ENCODE assay signal across 1 cellular context in genomic region chr12:124544311-124544970, GRCh38.
A peak's percentile ranks its signal among the peaks of the same experiment; 100 is the strongest.
TF ChIP-seq lines count a peak whose summit lies in the region.

No MANE protein-coding gene starts in this region.

TF ChIP-seq in HEK293, 187 proteins besides CTCF, POLR2A, EP300 and RAD21 (continued from another document):
- TF ChIP-seq ZNF518A (tag by site-specific recombination; conservative IDR thresholded peaks at IDR 0.05; ENCODE audit: low read depth), result no peak
- TF ChIP-seq, protein P1, sequence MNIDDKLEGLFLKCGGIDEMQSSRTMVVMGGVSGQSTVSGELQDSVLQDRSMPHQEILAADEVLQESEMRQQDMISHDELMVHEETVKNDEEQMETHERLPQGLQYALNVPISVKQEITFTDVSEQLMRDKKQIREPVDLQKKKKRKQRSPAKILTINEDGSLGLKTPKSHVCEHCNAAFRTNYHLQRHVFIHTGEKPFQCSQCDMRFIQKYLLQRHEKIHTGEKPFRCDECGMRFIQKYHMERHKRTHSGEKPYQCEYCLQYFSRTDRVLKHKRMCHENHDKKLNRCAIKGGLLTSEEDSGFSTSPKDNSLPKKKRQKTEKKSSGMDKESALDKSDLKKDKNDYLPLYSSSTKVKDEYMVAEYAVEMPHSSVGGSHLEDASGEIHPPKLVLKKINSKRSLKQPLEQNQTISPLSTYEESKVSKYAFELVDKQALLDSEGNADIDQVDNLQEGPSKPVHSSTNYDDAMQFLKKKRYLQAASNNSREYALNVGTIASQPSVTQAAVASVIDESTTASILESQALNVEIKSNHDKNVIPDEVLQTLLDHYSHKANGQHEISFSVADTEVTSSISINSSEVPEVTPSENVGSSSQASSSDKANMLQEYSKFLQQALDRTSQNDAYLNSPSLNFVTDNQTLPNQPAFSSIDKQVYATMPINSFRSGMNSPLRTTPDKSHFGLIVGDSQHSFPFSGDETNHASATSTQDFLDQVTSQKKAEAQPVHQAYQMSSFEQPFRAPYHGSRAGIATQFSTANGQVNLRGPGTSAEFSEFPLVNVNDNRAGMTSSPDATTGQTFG (tag by site-specific recombination; IDR thresholded peaks at IDR 0.05; ENCODE audit: borderline replicate concordance), result no peak
- peak; percentile 86 for TF ChIP-seq ZFHX2 (tag by site-specific recombination; conservative IDR thresholded peaks at IDR 0.05)
- TF ChIP-seq ZFP69B (tag by site-specific recombination; IDR thresholded peaks at IDR 0.05), result no peak; the same call in 1 of the 2 replicates
- TF ChIP-seq ZIC2 (tag by site-specific recombination; IDR thresholded peaks at IDR 0.05), result peak; percentile 84
- TF ChIP-seq SP7 (tag by site-specific recombination; IDR thresholded peaks at IDR 0.05), result peak; percentile 59
- no peak for TF ChIP-seq KLF16 (tag by site-specific recombination; IDR thresholded peaks at IDR 0.05)
- peak; percentile 67 for TF ChIP-seq GLIS2 (tag by site-specific recombination; IDR thresholded peaks at IDR 0.05)
- TF ChIP-seq, protein P2, sequence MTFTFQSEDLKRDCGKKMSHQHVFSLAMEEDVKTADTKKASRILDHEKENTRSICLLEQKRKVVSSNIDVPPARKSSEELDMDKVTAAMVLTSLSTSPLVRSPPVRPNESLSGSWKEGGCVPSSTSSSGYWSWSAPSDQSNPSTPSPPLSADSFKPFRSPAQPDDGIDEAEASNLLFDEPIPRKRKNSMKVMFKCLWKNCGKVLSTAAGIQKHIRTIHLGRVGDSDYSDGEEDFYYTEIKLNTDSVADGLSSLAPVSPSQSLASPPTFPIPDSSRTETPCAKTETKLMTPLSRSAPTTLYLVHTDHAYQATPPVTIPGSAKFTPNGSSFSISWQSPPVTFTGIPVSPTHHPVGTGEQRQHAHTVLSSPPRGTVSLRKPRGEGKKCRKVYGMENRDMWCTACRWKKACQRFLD (tag by site-specific recombination; IDR thresholded peaks at IDR 0.05), result no peak
- TF ChIP-seq SCRT1 (tag by site-specific recombination; IDR thresholded peaks at IDR 0.05; ENCODE audit: borderline replicate concordance), result no peak
- TF ChIP-seq ZNF600 (tag by site-specific recombination; IDR thresholded peaks at IDR 0.05), result 0 out of 2 replicates have a peak, but pooled peaks have one; percentile 44
- TF ChIP-seq, protein P3, sequence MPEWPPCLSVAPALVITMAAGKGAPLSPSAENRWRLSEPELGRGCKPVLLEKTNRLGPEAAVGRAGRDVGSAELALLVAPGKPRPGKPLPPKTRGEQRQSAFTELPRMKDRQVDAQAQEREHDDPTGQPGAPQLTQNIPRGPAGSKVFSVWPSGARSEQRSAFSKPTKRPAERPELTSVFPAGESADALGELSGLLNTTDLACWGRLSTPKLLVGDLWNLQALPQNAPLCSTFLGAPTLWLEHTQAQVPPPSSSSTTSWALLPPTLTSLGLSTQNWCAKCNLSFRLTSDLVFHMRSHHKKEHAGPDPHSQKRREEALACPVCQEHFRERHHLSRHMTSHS (tag by site-specific recombination; IDR thresholded peaks at IDR 0.05), result no peak
- TF ChIP-seq, protein P4, sequence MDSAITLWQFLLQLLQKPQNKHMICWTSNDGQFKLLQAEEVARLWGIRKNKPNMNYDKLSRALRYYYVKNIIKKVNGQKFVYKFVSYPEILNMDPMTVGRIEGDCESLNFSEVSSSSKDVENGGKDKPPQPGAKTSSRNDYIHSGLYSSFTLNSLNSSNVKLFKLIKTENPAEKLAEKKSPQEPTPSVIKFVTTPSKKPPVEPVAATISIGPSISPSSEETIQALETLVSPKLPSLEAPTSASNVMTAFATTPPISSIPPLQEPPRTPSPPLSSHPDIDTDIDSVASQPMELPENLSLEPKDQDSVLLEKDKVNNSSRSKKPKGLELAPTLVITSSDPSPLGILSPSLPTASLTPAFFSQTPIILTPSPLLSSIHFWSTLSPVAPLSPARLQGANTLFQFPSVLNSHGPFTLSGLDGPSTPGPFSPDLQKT (IDR thresholded peaks at IDR 0.05; ENCODE audit: borderline replicate concordance, low read depth, low read length), result no peak
- TF ChIP-seq ZBTB20 (tag by site-specific recombination; IDR thresholded peaks at IDR 0.05), result peak; percentile 84
TF ChIP-seq in HEK293: peak in this region for 13.
